In the genomic region with DNA sequence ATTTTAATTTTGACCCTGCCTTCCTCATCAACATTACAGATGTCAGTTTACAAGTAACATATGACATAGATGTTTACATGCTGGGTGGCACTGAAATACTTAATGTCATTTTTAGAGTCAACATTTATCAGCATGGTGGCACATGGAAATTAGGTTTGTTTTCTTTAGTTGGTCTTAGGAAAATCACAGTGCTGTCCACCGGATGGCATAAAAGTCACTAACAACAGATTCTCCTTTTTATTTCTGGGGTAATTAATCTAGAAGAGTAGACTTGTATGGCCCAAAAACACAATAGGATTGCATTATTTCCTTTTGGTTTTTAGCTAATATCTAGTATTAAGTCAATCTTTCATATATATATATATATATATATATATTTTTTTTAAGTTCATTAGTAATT, we compare ENCODE assay signal across 30 cellular contexts.
DNase-seq lines count a peak whose midpoint lies in the region; TF ChIP-seq lines count a peak whose summit lies in the region.
"Had no signal": no experiment of that assay in that cellular context is flagged by ENCODE, and none has a peak within 500 bp of the region (broad histone marks: within the 10 kb centered on the region; RNA-seq: fewer than 3 reads in every experiment).

No MANE protein-coding gene starts in this region.

- H3K4me3 Mint-ChIP-seq in HFFc6: no peak overlapping the region
- H3K4me3 Mint-ChIP-seq: activated CD4-positive, alpha-beta memory T cell treated with anti-CD3 and anti-CD28 coated beads for 36 hours; CD4-positive, CD25-positive, alpha-beta regulatory T cell; naive B cell had no signal

- peaks cover 14% of the 10 kb centered on the region for H3K27me3 ChIP-seq in OCI-LY3 (ENCODE audit: low read depth, low read length)
- H3K27me3 ChIP-seq in osteoblast (ENCODE audit: insufficient read depth, low read length): no peaks in the 10 kb centered on the region
- no peaks in the 10 kb centered on the region for H3K27me3 ChIP-seq in esophagus muscularis mucosa
- H3K27me3 ChIP-seq: stomach, thyroid gland had no signal

- H3K27ac Mint-ChIP-seq in HFFc6: no peak overlapping the region
- H3K27ac Mint-ChIP-seq: activated CD4-positive, alpha-beta memory T cell treated with anti-CD3 and anti-CD28 coated beads for 36 hours; activated naive CD4-positive, alpha-beta T cell treated with anti-CD3 and anti-CD28 coated beads, Interleukin-2, amount 50 U/mL, for 72 hours; activated T-helper 2 cell treated with anti-CD3 and anti-CD28 coated beads, Interferon-gamma antibody, Interleukin-2, Interleukin-4, amounts not matched to agents 10 μg/mL and 5 μg/mL and 100 μg/mL, durations not matched to agents 14 hours and 24 hours and 36 hours; CD4-positive, CD25-positive, alpha-beta regulatory T cell; naive B cell had no signal

- intact Hi-C loops in esophagus muscularis mucosa (cut with DNase I): no loop called here

- H3K79me2 ChIP-seq in OCI-LY3 (ENCODE audit: low read length) (no peaks in the 10 kb centered on the region), osteoblast (ENCODE audit: insufficient read depth, low read length) (no peaks in the 10 kb centered on the region)

- peaks cover 2% of the 10 kb centered on the region; the same call in 1 of the 2 replicates for H3K27me3 Mint-ChIP-seq in HFFc6 (ENCODE audit: insufficient read depth)
- H3K27me3 Mint-ChIP-seq: activated CD4-positive, alpha-beta memory T cell treated with anti-CD3 and anti-CD28 coated beads for 36 hours had no signal

- H3K4me3 ChIP-seq in OCI-LY3 (ENCODE audit: low read length) (no peak overlapping the region), fibroblast of mammary gland (ENCODE audit: control insufficient read depth, low read depth, low read length) (no peak overlapping the region), osteoblast (ENCODE audit: insufficient read depth, low read length) (no peak overlapping the region), esophagus muscularis mucosa (no peak overlapping the region)
- H3K4me3 ChIP-seq: HAP-1, smooth muscle cell, stomach, thyroid gland had no signal

- no peaks in the 10 kb centered on the region for H3K9me3 ChIP-seq in OCI-LY3 (ENCODE audit: insufficient read depth, low read length)
- H3K9me3 ChIP-seq in osteoblast (ENCODE audit: low read depth, low read length): no peaks in the 10 kb centered on the region
- H3K9me3 ChIP-seq in esophagus muscularis mucosa: no peaks in the 10 kb centered on the region
- H3K9me3 ChIP-seq: HAP-1, stomach, thyroid gland had no signal

- H4K20me1 ChIP-seq in OCI-LY3 (ENCODE audit: insufficient read depth, low read length) (no peaks in the 10 kb centered on the region), osteoblast (ENCODE audit: insufficient read depth, low read length) (no peaks in the 10 kb centered on the region)

- H3K36me3 ChIP-seq in OCI-LY3 (replicated peaks; ENCODE audit: low read depth, low read length): no peaks in the 10 kb centered on the region
- H3K36me3 ChIP-seq in osteoblast (ENCODE audit: insufficient read depth, low read length): no peaks in the 10 kb centered on the region
- H3K36me3 ChIP-seq in esophagus muscularis mucosa: no peaks in the 10 kb centered on the region
- H3K36me3 ChIP-seq: HAP-1, stomach, thyroid gland had no signal

- H3K4me2 ChIP-seq in OCI-LY3 (ENCODE audit: low read length): no peak overlapping the region
- no peak overlapping the region for H3K4me2 ChIP-seq in osteoblast (ENCODE audit: insufficient read depth, low read length)
- H3K4me2 ChIP-seq: smooth muscle cell had no signal

- no peak overlapping the region for H2AFZ ChIP-seq in OCI-LY3 (ENCODE audit: low read depth, low read length)
- no peak overlapping the region for H2AFZ ChIP-seq in osteoblast (ENCODE audit: low read length)

- no peaks in the 10 kb centered on the region for H3K36me3 Mint-ChIP-seq in HFFc6 (ENCODE audit: low read depth)
- H3K36me3 Mint-ChIP-seq: activated CD4-positive, alpha-beta memory T cell treated with anti-CD3 and anti-CD28 coated beads for 36 hours; activated naive CD4-positive, alpha-beta T cell treated with anti-CD3 and anti-CD28 coated beads, Interleukin-2, amount 50 U/mL, for 72 hours; CD4-positive, CD25-positive, alpha-beta regulatory T cell; naive B cell had no signal

- 0 out of 2 replicates have a peak, but pooled peaks cover 7% of the 10 kb centered on the region for H3K4me1 ChIP-seq in OCI-LY3 (ENCODE audit: low read length)
- H3K4me1 ChIP-seq in osteoblast (ENCODE audit: insufficient read depth, low read length): no peaks in the 10 kb centered on the region
- H3K4me1 ChIP-seq in esophagus muscularis mucosa: peaks cover 0 to 4% (median 2%) of the 10 kb centered on the region in 4 donors
- H3K4me1 ChIP-seq: HAP-1, stomach, thyroid gland had no signal

- no peak for TF ChIP-seq POLR2A in esophagus muscularis mucosa (IDR thresholded peaks at IDR 0.05; ENCODE audit: low read depth)

- TF ChIP-seq EP300 in esophagus muscularis mucosa (IDR thresholded peaks at IDR 0.05): no peak

- H3K27ac ChIP-seq in OCI-LY3 (ENCODE audit: low read length): no peak overlapping the region
- no peak overlapping the region for H3K27ac ChIP-seq in osteoblast (ENCODE audit: low read depth, low read length)
- H3K27ac ChIP-seq in esophagus muscularis mucosa (replicated peaks in 1 of 4): no peak overlapping the region
- H3K27ac ChIP-seq: stomach, thyroid gland had no signal

- 81% methylated on average over 1 of the region's 1 CpG for WGBS in esophagus muscularis mucosa

- H3K9ac ChIP-seq in OCI-LY3 (ENCODE audit: low read length): no peak overlapping the region

- no peaks in the 10 kb centered on the region for H3K4me1 Mint-ChIP-seq in HFFc6 (ENCODE audit: low read depth)
- H3K4me1 Mint-ChIP-seq: CD4-positive, CD25-positive, alpha-beta regulatory T cell had no signal

- peak; percentile 21 for DNase-seq in HFFc6
- peak; percentile 33 for DNase-seq in fibroblast of mammary gland (ENCODE audit: low read depth)
- no peak for DNase-seq in osteoblast (ENCODE audit: insufficient read length, low spot score, missing footprints)
- DNase-seq in inferior parietal cortex (ENCODE audit: extremely low spot score): no peak
- no peak for DNase-seq in iPS-NIHi11 (ENCODE audit: low spot score)
- no peak for DNase-seq in NCI-H526 treated with DMSO at 0.1 percent for 48 hours (lab: John Stamatoyannopoulos, UW)
- no peak for DNase-seq in esophagus muscularis mucosa (ENCODE audit: extremely low spot score)
- DNase-seq: activated CD4-positive, alpha-beta memory T cell treated with anti-CD3 and anti-CD28 coated beads for 36 hours; anterior cingulate cortex; CD4-positive, CD25-positive, alpha-beta regulatory T cell; central memory CD4-positive, alpha-beta T cell; head of caudate nucleus; KG1; left cardiac atrium; mesendoderm; naive B cell; NCI-H1436 treated with DMSO at 0.1 percent for 48 hours; NCI-H2171 treated with DMSO at 0.1 percent for 48 hours; NCI-H524; nucleus accumbens; SIG-M5; stimulated activated CD4-positive, alpha-beta T cell treated with anti-CD3 and anti-CD28 coated beads, Interleukin-1b, Interleukin-23, amount 100 ng/mL, for 48 hours; stimulated activated CD8-positive, alpha-beta memory T cell treated with anti-CD3 and anti-CD28 coated beads, Interleukin-4, amount 100 ng/mL, for 48 hours; stomach; thyroid gland had no signal

- no peaks in the 10 kb centered on the region for H3K9me3 Mint-ChIP-seq in HFFc6
- H3K9me3 Mint-ChIP-seq: activated CD4-positive, alpha-beta memory T cell treated with anti-CD3 and anti-CD28 coated beads for 36 hours; activated T-helper 2 cell treated with anti-CD3 and anti-CD28 coated beads, Interferon-gamma antibody, Interleukin-2, Interleukin-4, amounts not matched to agents 10 μg/mL and 5 μg/mL and 100 μg/mL, durations not matched to agents 14 hours and 24 hours and 36 hours had no signal

- TF ChIP-seq CTCF in HFFc6 (IDR thresholded peaks at IDR 0.05) (peak; percentile 58), OCI-LY3 (IDR thresholded peaks at IDR 0.05; ENCODE audit: low read depth, low read length) (peak; percentile 13; the same call in 1 of the 2 replicates), fibroblast of mammary gland (conservative IDR thresholded peaks at IDR 0.05; ENCODE audit: control insufficient read depth, insufficient read depth, low read depth, low read length) (no peak), osteoblast (IDR thresholded peaks at IDR 0.05; ENCODE audit: extremely low read depth, low read depth, low read length) (peak; percentile 7), esophagus muscularis mucosa (IDR thresholded peaks at IDR 0.05) (no peak)

Comparison
In these comparisons a context has a peak if more than half of its experiments do, and no peak if none do; other contexts are left out.
1. DNase-seq: peak in HFFc6 (single experiment) and fibroblast of mammary gland (single experiment); none in osteoblast (single experiment), inferior parietal cortex (single experiment), iPS-NIHi11 (single experiment), NCI-H526 treated with DMSO at 0.1 percent for 48 hours (single experiment) and esophagus muscularis mucosa (single experiment).
2. CTCF ChIP-seq: peak in HFFc6 (single experiment), OCI-LY3 (single experiment) and osteoblast (single experiment); none in fibroblast of mammary gland (single experiment) and esophagus muscularis mucosa (0 of 3).